Comparison of ENCODE assay signal across 11 cellular contexts in genomic region chr5:138340008-138340407, GRCh38. TPM values are rescaled to one million over a fixed set of nuclear protein-coding genes. Genes with fewer than 3 reads are reported as not detected.
DNase-seq lines count a peak whose midpoint lies in the region; TF ChIP-seq lines count a peak whose summit lies in the region.
"Had no signal": no experiment of that assay in that cellular context is flagged by ENCODE, and none has a peak within 500 bp of the region (broad histone marks: within the 10 kb centered on the region; RNA-seq: fewer than 3 reads in every experiment).

No MANE protein-coding gene starts in this region.

- peak overlapping the region; percentile 83 to 99 (median 95) for H3K4me2 ChIP-seq in BLaER1 treated with 17β-estradiol and CSF1 and Interleukin-3, amounts not matched to agents 10 nM and 100 nM

- no peak overlapping the region for H2AFZ ChIP-seq in neuron (ENCODE audit: low read depth, low read length)

- H3K4me3 ChIP-seq in BLaER1 treated with 17β-estradiol and CSF1 and Interleukin-3, amounts not matched to agents 10 nM and 100 nM: peak overlapping the region; percentile 75 to 89 (median 84)
- H3K4me3 ChIP-seq in choroid plexus epithelial cell (ENCODE audit: low read depth, low read length) (peak overlapping the region; percentile 91), neuron (ENCODE audit: low read length) (peak overlapping the region; percentile 97)

- H3K9ac ChIP-seq in BLaER1 treated with 17β-estradiol and CSF1 and Interleukin-3, amounts not matched to agents 10 nM and 100 nM: peak overlapping the region; percentile 84 to 100 (median 99); a peak in 21 of 22 replicates

- peaks cover 42 to 52% (median 49%) of the 10 kb centered on the region in 11 experiments for H3K36me3 ChIP-seq in BLaER1 treated with 17β-estradiol and CSF1 and Interleukin-3, amounts not matched to agents 10 nM and 100 nM
- H3K36me3 ChIP-seq in neuron (ENCODE audit: insufficient read depth, low read length): peaks cover 43% of the 10 kb centered on the region

- H3K27me3 Mint-ChIP-seq in IgD-negative memory B cell: no peaks in the 10 kb centered on the region

- DNase-seq in choroid plexus epithelial cell (ENCODE audit: low read depth): no peak
- no peak for DNase-seq in mesenteric fat pad (ENCODE audit: low spot score)
- no peak for DNase-seq in COLO829 (ENCODE audit: low spot score)
- DNase-seq in nucleus accumbens (lab: John Stamatoyannopoulos, UW): no peak
- no peak for DNase-seq in kidney tubule cell (ENCODE audit: low spot score)
- DNase-seq: activated CD4-positive, alpha-beta T cell treated with anti-CD3 and anti-CD28 coated beads, Interleukin-2, amount 50 U/mL, for 4 hours; GDM1; NCI-H69 had no signal

- H3K4me1 Mint-ChIP-seq in IgD-negative memory B cell: peaks cover 20 to 28% (median 23%) of the 10 kb centered on the region in 3 donors

- H3K4me1 ChIP-seq in BLaER1 treated with 17β-estradiol and CSF1 and Interleukin-3, amounts not matched to agents 10 nM and 100 nM: peaks cover 31 to 48% (median 37%) of the 10 kb centered on the region in 10 experiments
- H3K4me1 ChIP-seq in neuron (ENCODE audit: insufficient read depth, low read length): peaks cover 18% of the 10 kb centered on the region

- peaks cover 5% of the 10 kb centered on the region for H3K36me3 Mint-ChIP-seq in IgD-negative memory B cell

- H3K4me3 Mint-ChIP-seq in IgD-negative memory B cell: peak overlapping the region in 3 of 4 donors; percentile 91 to 98 (median 93)

- peaks cover 32 to 66% (median 58%) of the 10 kb centered on the region in 11 experiments for H4K20me1 ChIP-seq in BLaER1 treated with 17β-estradiol and CSF1 and Interleukin-3, amounts not matched to agents 10 nM and 100 nM

- H3K27me3 ChIP-seq in BLaER1 treated with 17β-estradiol and CSF1 and Interleukin-3, amounts not matched to agents 10 nM and 100 nM: no peaks in the 10 kb centered on the region
- no peaks in the 10 kb centered on the region for H3K27me3 ChIP-seq in neuron (ENCODE audit: insufficient read depth, low read length)

- H3K9me3 Mint-ChIP-seq in IgD-negative memory B cell: peaks cover 0 to 2% (median 0%) of the 10 kb centered on the region in 3 donors

- H3K27ac ChIP-seq in BLaER1 treated with 17β-estradiol and CSF1 and Interleukin-3, amounts not matched to agents 10 nM and 100 nM: peak overlapping the region in 10 of 11 experiments; percentile 90 to 100 (median 99); a peak in 18 of 22 replicates

- H3K9me3 ChIP-seq in BLaER1 treated with 17β-estradiol and CSF1 and Interleukin-3, amounts not matched to agents 10 nM and 100 nM (replicated peaks in 1 of 11): no peaks in the 10 kb centered on the region
- H3K9me3 ChIP-seq in neuron (ENCODE audit: low read length): no peaks in the 10 kb centered on the region

- no peak for TF ChIP-seq CTCF in choroid plexus epithelial cell (conservative IDR thresholded peaks at IDR 0.05; ENCODE audit: low read depth, low read length)

- H3K27ac Mint-ChIP-seq in IgD-negative memory B cell: peak overlapping the region; percentile 53 to 92 (median 87)

RNA-seq across cellular contexts. Expression of gene FAM53C, which starts 1.9 kb away (rescaled TPM):
- polyA plus RNA-seq in IgD-negative memory B cell: 20.4 TPM
- total RNA-seq in mesenteric fat pad: 25.7 TPM

RNA-seq across cellular contexts. Expression of gene CDC25C, which starts 8.4 kb away (rescaled TPM):
- not detected for polyA plus RNA-seq in IgD-negative memory B cell
- total RNA-seq in mesenteric fat pad: not detected

RNA-seq across cellular contexts. Expression of gene KDM3B, which starts 12.5 kb away (rescaled TPM):
- 18.1 TPM for polyA plus RNA-seq in IgD-negative memory B cell
- 54.1 TPM for total RNA-seq in mesenteric fat pad
